25 cellular contexts compared by ENCODE assay signal in genomic region chr17:72876413-72876812, GRCh38.
"Had no signal": no experiment of that assay in that cellular context is flagged by ENCODE, and none has a peak within 500 bp of the region (broad histone marks: within the 10 kb centered on the region; RNA-seq: fewer than 3 reads in every experiment).

No MANE protein-coding gene starts in this region.

- DNase-seq: IMR-90; Kasumi-1; MM.1S; NCI-H1092 treated with DMSO at 0.1 percent for 48 hours; NCI-H1436; NCI-H187; NCI-H2029; NCI-H2081 treated with DMSO at 0.1 percent for 48 hours; NCI-H2171; NCI-H226; NCI-H446; NCI-H510A; NCI-H524 treated with DMSO at 0.1 percent for 48 hours; NCI-H69; NCI-H774; NK-92 treated with Interleukin-12 subunit alpha and Interleukin-12 subunit beta, amount 100 ng/mL, for 24 hours; OCI-M1; PC-9; Peyer's patch; SHP77 treated with DMSO at 0.1 percent for 48 hours; SJCRH30 had no signal

- H3K4me1 ChIP-seq: SJCRH30 had no signal

- H3K4me3 ChIP-seq: PC-9, Peyer's patch, SJCRH30 had no signal

- ATAC-seq: HepG2, Right ventricle myocardium inferior, SK-N-SH treated with all-trans-retinoic acid at 6 μM for 48 hours had no signal

- H3K36me3 ChIP-seq: SJCRH30 had no signal

- H3K27me3 ChIP-seq: Peyer's patch, SJCRH30 had no signal

- H3K27ac ChIP-seq: KMS-11, PC-9, Peyer's patch, SJCRH30 had no signal
